ENCODE assay signal across 13 cellular contexts in the genomic region with DNA sequence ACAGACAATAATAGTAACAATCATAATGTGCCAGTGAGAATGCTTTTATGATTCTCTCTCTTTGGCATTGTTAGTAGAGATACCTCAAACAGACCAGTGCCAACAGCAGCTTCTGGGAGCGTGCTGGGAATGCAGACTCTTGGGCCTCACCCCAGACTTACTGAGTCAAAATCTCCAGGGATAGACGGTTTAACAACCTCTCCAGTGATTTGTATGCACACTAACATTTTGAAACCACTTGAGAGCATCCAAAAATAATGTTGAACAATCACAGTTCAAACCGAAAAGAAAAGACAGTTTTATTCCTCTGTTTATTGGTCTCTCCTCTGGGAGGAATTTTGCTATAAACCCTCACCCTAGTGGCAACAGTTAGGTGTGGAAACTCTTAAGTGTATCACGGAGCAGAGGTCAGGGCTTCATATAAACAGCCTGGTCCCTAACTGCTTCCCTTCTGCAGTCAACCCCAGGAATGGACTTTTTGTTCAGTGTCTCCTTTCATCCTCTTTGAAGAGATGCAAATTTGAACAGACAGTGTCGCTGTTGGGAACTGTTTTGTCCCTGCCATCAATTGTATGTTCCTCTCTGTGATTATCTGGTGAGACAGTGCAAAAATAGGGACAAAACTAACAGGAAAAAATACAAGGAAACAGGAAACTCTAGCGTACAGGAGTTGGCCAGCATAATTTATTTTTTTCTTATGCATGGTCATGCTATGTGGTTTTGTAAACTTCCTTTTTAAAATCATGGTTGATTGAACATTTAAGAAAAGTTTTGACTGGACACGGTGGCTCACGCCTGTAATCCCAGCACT.
DNase-seq lines count a peak whose midpoint lies in the region; ATAC-seq and TF ChIP-seq lines count a peak whose summit lies in the region.
"Had no signal": no experiment of that assay in that cellular context is flagged by ENCODE, and none has a peak within 500 bp of the region (broad histone marks: within the 10 kb centered on the region; RNA-seq: fewer than 3 reads in every experiment).

No MANE protein-coding gene starts in this region.

- CTCF ChIA-PET in PC-3 (lab: Charles Lee) = no interaction called here

- peaks cover 22% of the 10 kb centered on the region for H3K4me1 ChIP-seq in PC-3 (ENCODE audit: insufficient read depth, low read length)
- H3K4me1 ChIP-seq: left lung had no signal

- peak overlapping the region; percentile 60 for H2AFZ ChIP-seq in PC-3 (ENCODE audit: low read length)

- H3K4me3 ChIP-seq in PC-3 (ENCODE audit: low read length) = no peak overlapping the region
- no peak overlapping the region for H3K4me3 ChIP-seq in coronary artery
- H3K4me3 ChIP-seq: left lung, transverse colon had no signal

- H3K9ac ChIP-seq in PC-3 (ENCODE audit: low read length) = no peak overlapping the region

- TF ChIP-seq CTCF in PC-3 (conservative IDR thresholded peaks at IDR 0.05; ENCODE audit: low read depth, low read length) = peak; percentile 56
- no peak for TF ChIP-seq CTCF in coronary artery (IDR thresholded peaks at IDR 0.05)

- H3K27ac ChIP-seq in PC-3 (ENCODE audit: low read length) (peak overlapping the region; percentile 15; the same call in 1 of the 2 replicates), coronary artery (no peak overlapping the region)
- H3K27ac ChIP-seq: brain microvascular endothelial cell, left lung had no signal

- peak overlapping the region; percentile 19 for H3K4me2 ChIP-seq in PC-3 (ENCODE audit: low read length)

- intact Hi-C loops in PC-3 (cut with micrococcal nuclease) (no loop called here), sciatic nerve (cut with DNase I) (no loop called here)

- no peaks in the 10 kb centered on the region for H4K20me1 ChIP-seq in PC-3 (ENCODE audit: low read length)

- no peaks in the 10 kb centered on the region for H3K36me3 ChIP-seq in PC-3 (ENCODE audit: low read depth, low read length)
- H3K36me3 ChIP-seq: brain microvascular endothelial cell, left lung, transverse colon had no signal

- no peaks in the 10 kb centered on the region for H3F3A ChIP-seq in PC-3 (ENCODE audit: low read length, unreplicated experiment)

- peak; percentile 70 for ATAC-seq in PC-3
- peak; percentile 17 for ATAC-seq in sciatic nerve
- no peak for ATAC-seq in GM19035 (IDR thresholded peaks at IDR 0.05; ENCODE audit: unreplicated experiment)
- ATAC-seq: left lung had no signal

- DNase-seq in GM03348 (ENCODE audit: low spot score) = peak; percentile 44
- peak; percentile 60 for DNase-seq in PC-3
- DNase-seq in glomerular visceral epithelial cell (ENCODE audit: extremely low spot score) = peak; percentile 9
- no peak for DNase-seq in sciatic nerve (ENCODE audit: low spot score)
- DNase-seq in NCI-H187 (lab: John Stamatoyannopoulos, UW) = no peak
- no peak for DNase-seq in coronary artery (ENCODE audit: low spot score)
- DNase-seq in NOMO-1 treated with dmso at 0.1 percent for 144 hours (lab: John Stamatoyannopoulos, UW; ENCODE audit: unreplicated experiment) = no peak
- DNase-seq: activated T-cell treated with anti-CD3 and anti-CD28 coated beads for 4 hours, brain microvascular endothelial cell, left lung, RPMI8226, transverse colon had no signal

- H3K79me2 ChIP-seq in PC-3 (ENCODE audit: low read length) = no peaks in the 10 kb centered on the region

- POLR2A ChIA-PET in PC-3 (lab: Charles Lee; ENCODE audit: unreplicated experiment) = interaction anchor here (0.5 kb wide), 1 partner anchor 116 kb away, joined by 3 read pairs; no protein-coding TSS in a partner anchor

- H3K27me3 ChIP-seq in PC-3 (ENCODE audit: low read length) = no peaks in the 10 kb centered on the region
- H3K27me3 ChIP-seq: brain microvascular endothelial cell, left lung, transverse colon had no signal

- no peaks in the 10 kb centered on the region for H3K9me3 ChIP-seq in PC-3 (ENCODE audit: low read length)
- H3K9me3 ChIP-seq: left lung, transverse colon had no signal

- no TSS peak for BruUV-seq in PC-3 (replicated peaks; lab: Mats Ljungman, UMichigan)

- no peaks in the 10 kb centered on the region for H3K9me2 ChIP-seq in PC-3 (replicated peaks; ENCODE audit: low read length)

Comparison
In these comparisons a context has a peak if more than half of its experiments do, and no peak if none do; other contexts are left out.
1. DNase-seq: peak in GM03348 (single experiment), PC-3 (single experiment) and glomerular visceral epithelial cell (single experiment); none in sciatic nerve (single experiment), NCI-H187 (0 of 2), coronary artery (single experiment) and NOMO-1 treated with dmso at 0.1 percent for 144 hours (single experiment).